ENCODE assay signal across 15 cellular contexts in genomic region chr5:55674340-55674739, GRCh38. TPM values are rescaled to one million over a fixed set of nuclear protein-coding genes. Genes with fewer than 3 reads are reported as not detected.
A peak's percentile ranks its signal among the peaks of the same experiment; 100 is the strongest.
DNase-seq lines count a peak whose midpoint lies in the region; ATAC-seq and TF ChIP-seq lines count a peak whose summit lies in the region.
"Had no signal": no experiment of that assay in that cellular context is flagged by ENCODE, and none has a peak within 500 bp of the region (broad histone marks: within the 10 kb centered on the region; RNA-seq: fewer than 3 reads in every experiment).

No MANE protein-coding gene starts in this region.

- no peak overlapping the region for H4K8ac ChIP-seq in IMR-90 (ENCODE audit: low read depth in 2 of 2, low read length in 2 of 2)

- no CpG with 5 or more reads among the region's 2 CpGs for WGBS in IMR-90 (ENCODE audit: extremely low coverage in 2 of 2, insufficient read length in 1 of 2), 2 experiments

- no peak overlapping the region for H2AK5ac ChIP-seq in IMR-90 (ENCODE audit: low read depth, low read length)

- dilution Hi-C loops in IMR-90 (cut with HindIII; ENCODE audit: low sequenced_read_pairs, unreplicated experiment): no loop called here

- no peak overlapping the region for H2BK15ac ChIP-seq in IMR-90 (ENCODE audit: low read depth, low read length)

- no peak for ATAC-seq in IMR-90 (ENCODE audit: low read depth)
- no peak for ATAC-seq in thoracic aorta (ENCODE audit: insufficient number of reproducible peaks, low FRiP score, low read depth)
- no peak for ATAC-seq in GM21526 (IDR thresholded peaks at IDR 0.05; ENCODE audit: low FRiP score, unreplicated experiment)
- no peak for ATAC-seq in stimulated activated naive CD8-positive, alpha-beta T cell treated with anti-CD3 and anti-CD28 coated beads, Interleukin-15, amount 100 ng/mL, for 72 hours
- ATAC-seq in HG02852 (IDR thresholded peaks at IDR 0.05; ENCODE audit: unreplicated experiment): no peak

- no peak for TF ChIP-seq POLR2A in IMR-90 (IDR thresholded peaks at IDR 0.05; ENCODE audit: low read depth, low read length)

- peaks cover 9% of the 10 kb centered on the region; the same call in 1 of the 2 replicates for H3K9me1 ChIP-seq in IMR-90 (ENCODE audit: insufficient read depth, low read length)

- H3K4me1 ChIP-seq in IMR-90 (ENCODE audit: control insufficient read depth, insufficient read depth, low read length) (peaks cover 2% of the 10 kb centered on the region), thoracic aorta (ENCODE audit: control insufficient read depth in 1 of 2, low read depth in 2 of 2) (peaks cover 11 to 34% of the 10 kb centered on the region in 2 donors), neural progenitor cell (no peaks in the 10 kb centered on the region)

- peak overlapping the region; percentile 58 for H4K5ac ChIP-seq in IMR-90 (ENCODE audit: low read depth, low read length)

- H3K9ac ChIP-seq in IMR-90 (ENCODE audit: low read depth, low read length) (no peak overlapping the region), neural progenitor cell (no peak overlapping the region)

- CTCF ChIA-PET in IMR-90 (lab: Yijun Ruan, JAX): no interaction called here

- H3K4me2 ChIP-seq in IMR-90 (ENCODE audit: low read depth, low read length) (no peak overlapping the region), neural progenitor cell (no peak overlapping the region)

- no peak overlapping the region for H4K91ac ChIP-seq in IMR-90 (ENCODE audit: insufficient read depth, low read depth, low read length)

- H3K27me3 ChIP-seq in IMR-90 (ENCODE audit: control insufficient read depth, insufficient read depth, low read length): no peaks in the 10 kb centered on the region
- no peaks in the 10 kb centered on the region for H3K27me3 ChIP-seq in thoracic aorta (replicated peaks; ENCODE audit: insufficient read depth)
- no peaks in the 10 kb centered on the region for H3K27me3 ChIP-seq in neural progenitor cell

- no peak for TF ChIP-seq CTCF in IMR-90 (conservative IDR thresholded peaks at IDR 0.05; ENCODE audit: low read depth, low read length)
- TF ChIP-seq CTCF in brain (conservative IDR thresholded peaks at IDR 0.05): no peak
- TF ChIP-seq CTCF in neural crest cell (conservative IDR thresholded peaks at IDR 0.05): no peak
- TF ChIP-seq CTCF in thoracic aorta (IDR thresholded peaks at IDR 0.05): no peak
- TF ChIP-seq CTCF in neural progenitor cell (IDR thresholded peaks at IDR 0.05): no peak

- no peak overlapping the region for H3K23ac ChIP-seq in IMR-90 (ENCODE audit: low read depth, low read length)

- no peak for DNase-seq in IMR-90
- DNase-seq in neural crest cell (ENCODE audit: low read depth, low spot score): no peak
- no peak for DNase-seq in thoracic aorta (ENCODE audit: low spot score)
- no peak for DNase-seq in neural progenitor cell (ENCODE audit: low spot score)
- no peak for DNase-seq in stimulated activated naive CD8-positive, alpha-beta T cell treated with anti-CD3 and anti-CD28 coated beads, Interleukin-15, amount 100 ng/mL, for 72 hours
- DNase-seq: Calu3; CD4-positive, alpha-beta T cell; DND-41; GDM1; HCEC 1CT; HFFc6 had no signal

- H2BK120ac ChIP-seq in IMR-90 (ENCODE audit: low read depth, low read length): no peak overlapping the region

- H3K4me3 Mint-ChIP-seq in brain: no peak overlapping the region
- peak overlapping the region; percentile 4 for H3K4me3 Mint-ChIP-seq in neural crest cell
- H3K4me3 Mint-ChIP-seq in neural progenitor cell: no peak overlapping the region
- no peak overlapping the region for H3K4me3 Mint-ChIP-seq in stimulated activated naive CD8-positive, alpha-beta T cell treated with anti-CD3 and anti-CD28 coated beads, Interleukin-15, amount 100 ng/mL, for 72 hours
- H3K4me3 Mint-ChIP-seq: B cell; CD4-positive, alpha-beta T cell; HFFc6 had no signal

- intact Hi-C loops in IMR-90 (cut with micrococcal nuclease): no loop called here

- H3K18ac ChIP-seq in IMR-90 (ENCODE audit: low read depth, low read length): peak overlapping the region; percentile 54; the same call in 1 of the 2 replicates

- H2BK5ac ChIP-seq in IMR-90 (ENCODE audit: low read depth, low read length, poor library complexity, severe bottlenecking): no peak overlapping the region

- H3K9me3 ChIP-seq in IMR-90 (ENCODE audit: control insufficient read depth, insufficient read depth, low read length) (no peaks in the 10 kb centered on the region), thoracic aorta (no peaks in the 10 kb centered on the region), neural progenitor cell (ENCODE audit: low read depth) (no peaks in the 10 kb centered on the region)

- peaks cover 0 to 7% of the 10 kb centered on the region in 2 experiments; a peak in 2 of 4 replicates for H3K79me1 ChIP-seq in IMR-90 (ENCODE audit: low read depth in 1 of 2, low read length in 2 of 2)

- no peak overlapping the region for H2AK9ac ChIP-seq in IMR-90 (replicated peaks; ENCODE audit: low read depth, low read length, poor library complexity)

- no peaks in the 10 kb centered on the region for H3F3A ChIP-seq in neural progenitor cell (ENCODE audit: low read depth)

- H2AFZ ChIP-seq in IMR-90 (replicated peaks; ENCODE audit: low read length, poor library complexity): no peak overlapping the region
- H2AFZ ChIP-seq in neural progenitor cell (replicated peaks): no peak overlapping the region

- POLR2A ChIA-PET in IMR-90 (lab: Charles Lee; ENCODE audit: unreplicated experiment): no interaction called here

- H3K27me3 Mint-ChIP-seq in brain (no peaks in the 10 kb centered on the region), neural crest cell (ENCODE audit: low read depth) (no peaks in the 10 kb centered on the region), neural progenitor cell (ENCODE audit: insufficient read depth, low read depth) (no peaks in the 10 kb centered on the region)
- no peaks in the 10 kb centered on the region for H3K27me3 Mint-ChIP-seq in stimulated activated naive CD8-positive, alpha-beta T cell treated with anti-CD3 and anti-CD28 coated beads, Interleukin-15, amount 100 ng/mL, for 72 hours
- H3K27me3 Mint-ChIP-seq: B cell; CD4-positive, alpha-beta T cell had no signal

- peaks cover 25% of the 10 kb centered on the region for H3K4me1 Mint-ChIP-seq in brain
- peaks cover 29% of the 10 kb centered on the region for H3K4me1 Mint-ChIP-seq in neural crest cell
- H3K4me1 Mint-ChIP-seq in neural progenitor cell: no peaks in the 10 kb centered on the region
- H3K4me1 Mint-ChIP-seq in stimulated activated naive CD8-positive, alpha-beta T cell treated with anti-CD3 and anti-CD28 coated beads, Interleukin-15, amount 100 ng/mL, for 72 hours: no peaks in the 10 kb centered on the region

- H3K14ac ChIP-seq in IMR-90 (replicated peaks; ENCODE audit: low read depth, low read length): no peak overlapping the region

- H3K27ac ChIP-seq in IMR-90 (ENCODE audit: insufficient read depth, low read length) (no peak overlapping the region), thoracic aorta (peak overlapping the region; percentile 41), neural progenitor cell (no peak overlapping the region)

- H3K36me3 Mint-ChIP-seq in brain (peaks cover 6% of the 10 kb centered on the region), neural crest cell (ENCODE audit: low read depth) (peaks cover 2% of the 10 kb centered on the region), neural progenitor cell (peaks cover 3% of the 10 kb centered on the region)

- H3K79me2 ChIP-seq in neural progenitor cell (ENCODE audit: low read depth): no peaks in the 10 kb centered on the region

- no TSS peak for BruUV-seq in IMR-90 (replicated peaks; lab: Mats Ljungman, UMichigan)

- H3K36me3 ChIP-seq in IMR-90 (ENCODE audit: control insufficient read depth, insufficient read depth, low read length): no peaks in the 10 kb centered on the region
- H3K36me3 ChIP-seq in thoracic aorta: no peaks in the 10 kb centered on the region
- H3K36me3 ChIP-seq in neural progenitor cell: peaks cover 4% of the 10 kb centered on the region

- H3K27ac Mint-ChIP-seq in brain: peak overlapping the region in 3 of 5 experiments; percentile 32 to 87 (median 64)
- no peak overlapping the region for H3K27ac Mint-ChIP-seq in neural crest cell (ENCODE audit: unreplicated experiment)
- no peak overlapping the region for H3K27ac Mint-ChIP-seq in neural progenitor cell
- no peak overlapping the region for H3K27ac Mint-ChIP-seq in stimulated activated naive CD8-positive, alpha-beta T cell treated with anti-CD3 and anti-CD28 coated beads, Interleukin-15, amount 100 ng/mL, for 72 hours
- H3K27ac Mint-ChIP-seq: B cell; CD4-positive, alpha-beta T cell had no signal

- in situ Hi-C loops in IMR-90 (cut with MboI; ENCODE audit: low sequenced_read_pairs): no loop called here

- H3K56ac ChIP-seq in IMR-90 (ENCODE audit: extremely low read depth, insufficient read depth, low read length): no peak overlapping the region

- H4K20me1 ChIP-seq in IMR-90 (ENCODE audit: insufficient read depth, low read length) (no peaks in the 10 kb centered on the region), neural progenitor cell (ENCODE audit: low read depth) (no peaks in the 10 kb centered on the region)

- no peaks in the 10 kb centered on the region for H3K9me3 Mint-ChIP-seq in brain
- H3K9me3 Mint-ChIP-seq in neural crest cell: peaks cover 3% of the 10 kb centered on the region
- no peaks in the 10 kb centered on the region for H3K9me3 Mint-ChIP-seq in neural progenitor cell
- no peaks in the 10 kb centered on the region for H3K9me3 Mint-ChIP-seq in stimulated activated naive CD8-positive, alpha-beta T cell treated with anti-CD3 and anti-CD28 coated beads, Interleukin-15, amount 100 ng/mL, for 72 hours
- H3K9me3 Mint-ChIP-seq: CD4-positive, alpha-beta T cell; HFFc6 had no signal

- H2BK20ac ChIP-seq in IMR-90 (ENCODE audit: low read depth, low read length): no peak overlapping the region

- H3K4ac ChIP-seq in IMR-90 (ENCODE audit: low read depth, low read length): no peak overlapping the region

- H3K4me3 ChIP-seq in IMR-90 (ENCODE audit: insufficient read depth, low read depth, low read length) (no peak overlapping the region), thoracic aorta (no peak overlapping the region), neural progenitor cell (no peak overlapping the region)

- no peak for TF ChIP-seq RAD21 in IMR-90 (IDR thresholded peaks at IDR 0.05; ENCODE audit: low read length)

RNA-seq across cellular contexts. Expression of gene SLC38A9, which starts 37.8 kb away (rescaled TPM):
- 20.8 and 24.2 TPM in 2 replicates for total RNA-seq in IMR-90 (2012; rRNA removed)
- polyA plus RNA-seq in IMR-90 (2012; rRNA removed): 8.1 and 10.5 TPM in 2 replicates
- 2.0 and 4.4 TPM in 2 replicates for polyA plus RNA-seq in IMR-90 (2012; cell fraction: cytosol; rRNA removed)
- polyA plus RNA-seq in IMR-90 (2012; cell fraction: nucleus; rRNA removed; ENCODE audit: low replicate concordance): 2.1 and 27.5 TPM in 2 replicates
- polyA plus RNA-seq in brain (ENCODE audit: insufficient read depth, low read depth, low replicate concordance): 4.8 TPM
- total RNA-seq in neural crest cell: 23.9 and 25.3 TPM in 2 replicates
- total RNA-seq in thoracic aorta: 10 to 100 TPM; 16.6 to 19.6 TPM
- 41.6 and 57.7 TPM in 2 replicates for total RNA-seq in neural progenitor cell (ENCODE audit: low replicate concordance)

Comparison
In these comparisons a context has a peak if more than half of its experiments do, and no peak if none do; other contexts are left out.
1. H3K27ac ChIP-seq: peak in thoracic aorta (2 of 2); none in IMR-90 (single experiment) and neural progenitor cell (single experiment).
2. H3K27ac Mint-ChIP-seq: peak in brain (3 of 5); none in neural crest cell (single experiment), neural progenitor cell (single experiment) and stimulated activated naive CD8-positive, alpha-beta T cell treated with anti-CD3 and anti-CD28 coated beads, Interleukin-15, amount 100 ng/mL, for 72 hours (0 of 2).